Comparison of ENCODE assay signal across 8 cellular contexts in the genomic region with DNA sequence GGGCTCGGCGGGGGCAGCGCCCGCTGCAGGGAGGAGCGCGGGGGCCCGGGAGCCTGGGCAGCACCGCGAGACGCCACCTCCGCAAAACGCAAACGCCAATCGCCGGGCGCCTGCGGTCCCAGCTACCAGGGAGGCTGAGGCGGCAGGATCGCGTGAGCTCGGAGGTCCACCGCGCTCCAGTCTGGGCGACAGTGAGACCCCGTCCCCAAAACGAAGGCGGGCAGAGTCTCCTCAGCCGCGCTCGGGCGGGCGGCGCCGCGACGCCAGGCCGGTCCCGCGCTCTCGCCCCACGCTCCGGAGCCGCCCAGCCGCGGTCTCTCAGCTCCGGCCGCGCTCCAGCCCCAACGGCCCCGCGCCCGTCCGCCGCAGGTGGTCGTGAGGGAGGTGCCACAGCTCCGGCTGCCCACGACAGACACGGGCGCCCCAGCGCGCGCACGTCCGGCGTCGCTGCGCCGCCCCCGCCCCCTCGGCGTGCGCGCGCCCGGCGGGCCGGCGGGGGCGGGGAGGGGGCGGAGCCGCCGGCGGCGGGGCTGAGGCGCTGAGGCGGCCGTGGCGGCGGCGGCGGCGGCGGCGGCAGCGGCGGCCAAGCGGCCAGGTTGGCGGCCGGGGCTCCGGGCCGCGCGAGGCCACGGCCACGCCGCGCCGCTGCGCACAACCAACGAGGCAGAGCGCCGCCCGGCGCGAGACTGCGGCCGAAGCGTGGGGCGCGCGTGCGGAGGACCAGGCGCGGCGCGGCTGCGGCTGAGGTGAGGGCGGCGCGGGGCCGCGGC.
DNase-seq lines count a peak whose midpoint lies in the region; ATAC-seq and TF ChIP-seq lines count a peak whose summit lies in the region.

A gene with protein sequence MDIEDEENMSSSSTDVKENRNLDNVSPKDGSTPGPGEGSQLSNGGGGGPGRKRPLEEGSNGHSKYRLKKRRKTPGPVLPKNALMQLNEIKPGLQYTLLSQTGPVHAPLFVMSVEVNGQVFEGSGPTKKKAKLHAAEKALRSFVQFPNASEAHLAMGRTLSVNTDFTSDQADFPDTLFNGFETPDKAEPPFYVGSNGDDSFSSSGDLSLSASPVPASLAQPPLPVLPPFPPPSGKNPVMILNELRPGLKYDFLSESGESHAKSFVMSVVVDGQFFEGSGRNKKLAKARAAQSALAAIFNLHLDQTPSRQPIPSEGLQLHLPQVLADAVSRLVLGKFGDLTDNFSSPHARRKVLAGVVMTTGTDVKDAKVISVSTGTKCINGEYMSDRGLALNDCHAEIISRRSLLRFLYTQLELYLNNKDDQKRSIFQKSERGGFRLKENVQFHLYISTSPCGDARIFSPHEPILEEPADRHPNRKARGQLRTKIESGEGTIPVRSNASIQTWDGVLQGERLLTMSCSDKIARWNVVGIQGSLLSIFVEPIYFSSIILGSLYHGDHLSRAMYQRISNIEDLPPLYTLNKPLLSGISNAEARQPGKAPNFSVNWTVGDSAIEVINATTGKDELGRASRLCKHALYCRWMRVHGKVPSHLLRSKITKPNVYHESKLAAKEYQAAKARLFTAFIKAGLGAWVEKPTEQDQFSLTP (plus strand): TSS at position 533 of the 770 bp plus-strand sequence. CDS start 97,077 bp downstream, outside the sequence.

- peak; percentile 65 for ATAC-seq in GM21423 (IDR thresholded peaks at IDR 0.05; ENCODE audit: unreplicated experiment)
- ATAC-seq in HG03439 (IDR thresholded peaks at IDR 0.05; ENCODE audit: unreplicated experiment) = no peak

- peak within 1 kb of the TSS; percentile 60 for H3K4me3 ChIP-seq in NB4 (ENCODE audit: low read depth, low read length)

- TF ChIP-seq CTCF in NB4 (IDR thresholded peaks at IDR 0.05; ENCODE audit: low read depth, low read length) = no peak

- TF ChIP-seq POLR2A in NB4 (IDR thresholded peaks at IDR 0.05; ENCODE audit: extremely low read depth, insufficient read length) = peak; percentile 84

- DNase-seq in COLO829 (ENCODE audit: low spot score) = peak; percentile 37
- peak; percentile 70 for DNase-seq in NB4 (ENCODE audit: low read depth)
- peak; percentile 20 to 52 (median 30) for DNase-seq in activated CD4-positive, CD25-positive, alpha-beta regulatory T cell (lab: John Stamatoyannopoulos, UW)
- peak; percentile 63 for DNase-seq in central memory CD4-positive, alpha-beta T cell
- peak; percentile 86 for DNase-seq in islet precursor cell
- DNase-seq in stimulated activated CD4-positive, alpha-beta T cell treated with anti-CD3 and anti-CD28 coated beads, Interleukin-12 subunit alpha, Interleukin-12 subunit beta, amount 100 ng/mL, for 24 hours (ENCODE audit: low read depth in 2 of 2) = peak; percentile 37 to 38

Comparison
In these comparisons a context has a peak if more than half of its experiments do, and no peak if none do; other contexts are left out.
1. DNase-seq: peak in every context shown above with its lines; median percentile 86 in islet precursor cell; 70 in NB4; 63 in central memory CD4-positive, alpha-beta T cell; 38 in stimulated activated CD4-positive, alpha-beta T cell treated with anti-CD3 and anti-CD28 coated beads, Interleukin-12 subunit alpha, Interleukin-12 subunit beta, amount 100 ng/mL, for 24 hours; 37 in COLO829; 30 in activated CD4-positive, CD25-positive, alpha-beta regulatory T cell.